ENCODE assay signal across 18 cellular contexts in genomic region chr4:39660045-39660444, GRCh38. TPM values are rescaled to one million over a fixed set of nuclear protein-coding genes. Genes with fewer than 3 reads are reported as not detected.
DNase-seq lines count a peak whose midpoint lies in the region; ATAC-seq and TF ChIP-seq lines count a peak whose summit lies in the region.
"Had no signal": no experiment of that assay in that cellular context is flagged by ENCODE, and none has a peak within 500 bp of the region (broad histone marks: within the 10 kb centered on the region; RNA-seq: fewer than 3 reads in every experiment).

No MANE protein-coding gene starts in this region.

- no peak overlapping the region for H3K4me3 Mint-ChIP-seq in activated T-helper 2 cell treated with anti-CD3 and anti-CD28 coated beads, Interferon-gamma antibody, Interleukin-2, Interleukin-4, amounts not matched to agents 10 μg/mL and 5 μg/mL and 100 μg/mL, durations not matched to agents 14 hours and 24 hours and 36 hours (ENCODE audit: low read depth)
- H3K4me3 Mint-ChIP-seq in type B pancreatic cell = no peak overlapping the region
- H3K4me3 Mint-ChIP-seq: B cell, H9 had no signal

- H3K36me3 ChIP-seq in SK-N-SH (replicated peaks in 1 of 2; ENCODE audit: control insufficient read depth in 1 of 2, insufficient read depth in 2 of 2, low read length in 1 of 2) (no peaks in the 10 kb centered on the region), skeletal muscle satellite cell (ENCODE audit: insufficient read depth, low read length) (no peaks in the 10 kb centered on the region)

- H4K20me1 ChIP-seq in SK-N-SH (ENCODE audit: insufficient read depth) = no peaks in the 10 kb centered on the region

- no peak overlapping the region for H3K27ac Mint-ChIP-seq in activated T-helper 2 cell treated with anti-CD3 and anti-CD28 coated beads, Interferon-gamma antibody, Interleukin-2, Interleukin-4, amounts not matched to agents 10 μg/mL and 5 μg/mL and 100 μg/mL, durations not matched to agents 14 hours and 24 hours and 36 hours
- H3K27ac Mint-ChIP-seq in type B pancreatic cell = no peak overlapping the region
- H3K27ac Mint-ChIP-seq: B cell had no signal

- no peaks in the 10 kb centered on the region for H3K9me3 Mint-ChIP-seq in activated T-helper 2 cell treated with anti-CD3 and anti-CD28 coated beads, Interferon-gamma antibody, Interleukin-2, Interleukin-4, amounts not matched to agents 10 μg/mL and 5 μg/mL and 100 μg/mL, durations not matched to agents 14 hours and 24 hours and 36 hours
- no peaks in the 10 kb centered on the region for H3K9me3 Mint-ChIP-seq in type B pancreatic cell
- H3K9me3 Mint-ChIP-seq: H9 had no signal

- TF ChIP-seq RAD21 in SK-N-SH (IDR thresholded peaks at IDR 0.05; ENCODE audit: low read length) = no peak

- intact Hi-C loops in activated T-helper 2 cell treated with anti-CD3 and anti-CD28 coated beads, Interferon-gamma antibody, Interleukin-2, Interleukin-4, amounts not matched to agents 10 μg/mL and 5 μg/mL and 100 μg/mL, durations not matched to agents 14 hours and 24 hours and 36 hours (cut with micrococcal nuclease) = no loop called here

- DNase-seq in SK-N-SH = no peak
- DNase-seq in amniotic epithelial cell (ENCODE audit: low read depth) = peak; percentile 97
- DNase-seq in foreskin keratinocyte = peak; percentile 37 to 54
- DNase-seq in activated T-helper 2 cell treated with anti-CD3 and anti-CD28 coated beads, Interferon-gamma antibody, Interleukin-2, Interleukin-4, amounts not matched to agents 10 μg/mL and 5 μg/mL and 100 μg/mL, durations not matched to agents 14 hours and 24 hours and 36 hours (ENCODE audit: low spot score) = no peak
- no peak for DNase-seq in type B pancreatic cell (ENCODE audit: extremely low spot score, unreplicated experiment)
- DNase-seq in activated CD4-positive, CD25-positive, alpha-beta regulatory T cell (lab: John Stamatoyannopoulos, UW) = no peak
- DNase-seq: 8988T, Caco-2, DMS153, H9, KG1, NCI-H1105 treated with DMSO at 0.1 percent for 48 hours, NCI-H1694, NCI-H774, Right ventricle myocardium superior had no signal

- H3K27ac ChIP-seq in SK-N-SH (ENCODE audit: low read depth in 2 of 2, low read length in 1 of 2) (0 out of 4 replicates have a peak overlapping the region, but pooled peaks of 1 of the 2 experiments have one; percentile 14), foreskin keratinocyte (no peak overlapping the region)

- 70% methylated on average over 6 of the region's 6 CpGs for WGBS in SK-N-SH (ENCODE audit: low lambda C conversion rate)

- H3K4me1 Mint-ChIP-seq in activated T-helper 2 cell treated with anti-CD3 and anti-CD28 coated beads, Interferon-gamma antibody, Interleukin-2, Interleukin-4, amounts not matched to agents 10 μg/mL and 5 μg/mL and 100 μg/mL, durations not matched to agents 14 hours and 24 hours and 36 hours (ENCODE audit: low read depth) = no peaks in the 10 kb centered on the region
- peaks cover 5% of the 10 kb centered on the region for H3K4me1 Mint-ChIP-seq in type B pancreatic cell (ENCODE audit: unreplicated experiment)
- H3K4me1 Mint-ChIP-seq: H9 had no signal

- H3K27me3 Mint-ChIP-seq in activated T-helper 2 cell treated with anti-CD3 and anti-CD28 coated beads, Interferon-gamma antibody, Interleukin-2, Interleukin-4, amounts not matched to agents 10 μg/mL and 5 μg/mL and 100 μg/mL, durations not matched to agents 14 hours and 24 hours and 36 hours (ENCODE audit: low read depth) = peaks cover 4% of the 10 kb centered on the region
- no peaks in the 10 kb centered on the region for H3K27me3 Mint-ChIP-seq in type B pancreatic cell
- H3K27me3 Mint-ChIP-seq: B cell had no signal

- no peak for TF ChIP-seq EP300 in SK-N-SH (IDR thresholded peaks at IDR 0.05; ENCODE audit: borderline replicate concordance in 1 of 2, low read depth in 1 of 2, low read length in 1 of 2)

- POLR2A ChIA-PET in SK-N-SH (lab: Yijun Ruan, JAX) = no interaction called here

- no peak for ATAC-seq in SK-N-SH treated with all-trans-retinoic acid at 6 μM for 48 hours
- ATAC-seq in foreskin keratinocyte = no peak

- H3F3A ChIP-seq in SK-N-SH (replicated peaks; ENCODE audit: insufficient read depth) = peaks cover 12% of the 10 kb centered on the region

- no peak overlapping the region for H2AFZ ChIP-seq in SK-N-SH (ENCODE audit: low read depth)

- H3K4me3 ChIP-seq in SK-N-SH (ENCODE audit: low read depth in 2 of 2, low read length in 1 of 2) (no peak overlapping the region), skeletal muscle satellite cell (ENCODE audit: low read length) (no peak overlapping the region)

- H3K9me3 ChIP-seq in SK-N-SH = no peaks in the 10 kb centered on the region
- H3K9me3 ChIP-seq in skeletal muscle satellite cell (replicated peaks; ENCODE audit: low read length) = no peaks in the 10 kb centered on the region
- H3K9me3 ChIP-seq: Caco-2 had no signal

- H3K27me3 ChIP-seq in SK-N-SH (ENCODE audit: insufficient read depth) (no peaks in the 10 kb centered on the region), foreskin keratinocyte (no peaks in the 10 kb centered on the region), skeletal muscle satellite cell (ENCODE audit: control insufficient read depth, insufficient read depth, low read length) (no peaks in the 10 kb centered on the region)

- no peak for TF ChIP-seq CTCF in SK-N-SH (IDR thresholded peaks at IDR 0.05)
- TF ChIP-seq CTCF in foreskin keratinocyte (conservative IDR thresholded peaks at IDR 0.05) = no peak
- no peak for TF ChIP-seq CTCF in type B pancreatic cell (conservative IDR thresholded peaks at IDR 0.05)

- no peaks in the 10 kb centered on the region for H3K79me2 ChIP-seq in SK-N-SH (ENCODE audit: insufficient read depth)

- H3K9me2 ChIP-seq in SK-N-SH = no peaks in the 10 kb centered on the region

- CTCF ChIA-PET in SK-N-SH (lab: Yijun Ruan, JAX) = interaction anchor here (0.6 kb wide), 1 partner anchor 18 kb away, joined by 3 read pairs; no protein-coding TSS in a partner anchor

- no peak overlapping the region for H3K9ac ChIP-seq in SK-N-SH
- H3K9ac ChIP-seq in skeletal muscle satellite cell (ENCODE audit: low read depth, low read length) = peak overlapping the region; percentile 32

- H3K36me3 Mint-ChIP-seq in activated T-helper 2 cell treated with anti-CD3 and anti-CD28 coated beads, Interferon-gamma antibody, Interleukin-2, Interleukin-4, amounts not matched to agents 10 μg/mL and 5 μg/mL and 100 μg/mL, durations not matched to agents 14 hours and 24 hours and 36 hours (ENCODE audit: low read depth) = no peaks in the 10 kb centered on the region
- no peaks in the 10 kb centered on the region for H3K36me3 Mint-ChIP-seq in type B pancreatic cell

- H3K4me2 ChIP-seq in SK-N-SH (no peak overlapping the region), skeletal muscle satellite cell (ENCODE audit: low read length) (peak overlapping the region; percentile 42)

- H3K4me1 ChIP-seq in SK-N-SH (ENCODE audit: control insufficient read depth in 1 of 2, insufficient read depth in 2 of 2, low read depth in 1 of 2, low read length in 1 of 2) (peaks cover 0 to 3% of the 10 kb centered on the region in 2 experiments; a peak in 1 of 4 replicates), foreskin keratinocyte (peaks cover 3% of the 10 kb centered on the region), skeletal muscle satellite cell (ENCODE audit: control insufficient read depth, insufficient read depth, low read length) (peaks cover 40% of the 10 kb centered on the region)

TF ChIP-seq in SK-N-SH, 30 proteins besides CTCF, POLR2A, EP300 and RAD21 (continues in another document):
- TF ChIP-seq PBX3 (IDR thresholded peaks at IDR 0.05) = peak; percentile 52; the same call in 1 of the 2 replicates

TF ChIP-seq in SK-N-SH treated with all-trans-retinoic acid at 6 μM for 48 hours, 23 proteins besides CTCF, POLR2A, EP300 and RAD21 (continues in another document):
- TF ChIP-seq POU6F1 (CRISPR knock-in tag; IDR thresholded peaks at IDR 0.05; ENCODE audit: borderline replicate concordance, low read depth) (no peak), RARB (CRISPR knock-in tag; IDR thresholded peaks at IDR 0.05) (no peak), ZC3H10 (CRISPR knock-in tag; IDR thresholded peaks at IDR 0.05) (no peak)

RNA-seq across cellular contexts. Expression of gene SMIM14, which starts 21.4 kb away (rescaled TPM):
- 11.1 and 12.6 TPM in 2 replicates for polyA plus RNA-seq in SK-N-SH (2012; rRNA removed)
- polyA plus RNA-seq in SK-N-SH (2012; cell fraction: cytosol; rRNA removed) = 16.5 and 20.9 TPM in 2 replicates
- polyA plus RNA-seq in SK-N-SH (2012; cell fraction: nucleus; rRNA removed) = 4.1 and 7.2 TPM in 2 replicates
- 5.5 and 10.4 TPM in 2 replicates for total RNA-seq in foreskin keratinocyte
- 4.3 and 5.3 TPM in 2 replicates for polyA plus RNA-seq in foreskin keratinocyte
- 42.1 and 43.9 TPM in 2 replicates for total RNA-seq in skeletal muscle satellite cell (2012; rRNA removed)
- 1.7 and 1.9 TPM in 2 replicates for total RNA-seq in activated T-helper 2 cell treated with anti-CD3 and anti-CD28 coated beads, Interferon-gamma antibody, Interleukin-2, Interleukin-4, amounts not matched to agents 10 μg/mL and 5 μg/mL and 100 μg/mL, durations not matched to agents 14 hours and 24 hours and 36 hours
- 32.0 and 32.1 TPM in 2 replicates for total RNA-seq in type B pancreatic cell (ENCODE audit: low replicate concordance)

RNA-seq across cellular contexts. Expression of gene UBE2K, which starts 37.9 kb away (rescaled TPM):
- polyA plus RNA-seq in SK-N-SH (2012; rRNA removed) = 54.4 and 102 TPM in 2 replicates
- polyA plus RNA-seq in SK-N-SH (2012; cell fraction: cytosol; rRNA removed) = 79.9 and 131 TPM in 2 replicates
- 11.5 and 22.3 TPM in 2 replicates for polyA plus RNA-seq in SK-N-SH (2012; cell fraction: nucleus; rRNA removed)
- total RNA-seq in foreskin keratinocyte = 59.0 and 59.4 TPM in 2 replicates
- 83.3 and 91.4 TPM in 2 replicates for polyA plus RNA-seq in foreskin keratinocyte
- total RNA-seq in skeletal muscle satellite cell (2012; rRNA removed) = 16.0 and 19.9 TPM in 2 replicates
- total RNA-seq in activated T-helper 2 cell treated with anti-CD3 and anti-CD28 coated beads, Interferon-gamma antibody, Interleukin-2, Interleukin-4, amounts not matched to agents 10 μg/mL and 5 μg/mL and 100 μg/mL, durations not matched to agents 14 hours and 24 hours and 36 hours = 94.1 and 94.8 TPM in 2 replicates
- total RNA-seq in type B pancreatic cell (ENCODE audit: low replicate concordance) = 87.7 and 88.6 TPM in 2 replicates

Comparison
In these comparisons a context has a peak if more than half of its experiments do, and no peak if none do; other contexts are left out.
1. DNase-seq: peak in amniotic epithelial cell (single experiment) and foreskin keratinocyte (2 of 2); none in SK-N-SH (single experiment), activated T-helper 2 cell treated with anti-CD3 and anti-CD28 coated beads, Interferon-gamma antibody, Interleukin-2, Interleukin-4, amounts not matched to agents 10 μg/mL and 5 μg/mL and 100 μg/mL, durations not matched to agents 14 hours and 24 hours and 36 hours (single experiment), type B pancreatic cell (single experiment) and activated CD4-positive, CD25-positive, alpha-beta regulatory T cell (0 of 4).